14 cellular contexts compared by ENCODE assay signal in genomic region chr4:17721496-17722360, GRCh38. TPM values are rescaled to one million over a fixed set of nuclear protein-coding genes. Genes with fewer than 3 reads are reported as not detected.
DNase-seq lines count a peak whose midpoint lies in the region; ATAC-seq and TF ChIP-seq lines count a peak whose summit lies in the region.
"Had no signal": no experiment of that assay in that cellular context is flagged by ENCODE, and none has a peak within 500 bp of the region (broad histone marks: within the 10 kb centered on the region; RNA-seq: fewer than 3 reads in every experiment).

No MANE protein-coding gene starts in this region.

- in situ Hi-C loops in SK-MEL-5 (cut with HindIII; ENCODE audit: low pct_unique_long_range_greater_than_20kb, low sequenced_read_pairs), result no loop called here

- no peak for TF ChIP-seq POLR2A in erythroblast (IDR thresholded peaks at IDR 0.05; ENCODE audit: low read length)

- DNase-seq in Daoy (ENCODE audit: low read depth) (peak; percentile 35), SK-MEL-5 (ENCODE audit: low read depth, low spot score) (peak; percentile 19), occipital lobe (lab: John Stamatoyannopoulos, UW) (peak; percentile 26), erythroblast (lab: John Stamatoyannopoulos, UW) (no peak)
- DNase-seq: activated CD8-positive, alpha-beta memory T cell treated with anti-CD3 and anti-CD28 coated beads for 24 hours; activated naive CD8-positive, alpha-beta T cell treated with anti-CD3 and anti-CD28 coated beads, Interleukin-2, amount 50 U/mL, for 24 hours; kidney; NCI-H2107; stimulated activated CD8-positive, alpha-beta memory T cell treated with anti-CD3 and anti-CD28 coated beads, Interleukin-4, amount 100 ng/mL, for 48 hours; T-helper 17 cell had no signal

- ATAC-seq in esophagus mucosa (peak; percentile 46), GM18909 (IDR thresholded peaks at IDR 0.05; ENCODE audit: poor library complexity, unreplicated experiment) (no peak), GM19397 (IDR thresholded peaks at IDR 0.05; ENCODE audit: unreplicated experiment) (no peak), HG03521 (IDR thresholded peaks at IDR 0.05; ENCODE audit: unreplicated experiment) (no peak)
- ATAC-seq: activated naive CD8-positive, alpha-beta T cell treated with anti-CD3 and anti-CD28 coated beads, Interleukin-2, amount 50 U/mL, for 24 hours; T-helper 17 cell had no signal

RNA-seq across cellular contexts. Expression of gene FAM184B, which starts 59.7 kb away (rescaled TPM):
- total RNA-seq in Daoy (2014; rRNA removed; shearing (Covaris generic)), result 0.03 and 0.29 TPM in 2 replicates
- not detected in 2 replicates for total RNA-seq in SK-MEL-5 (2014; rRNA removed; shearing (Covaris generic))
- polyA plus RNA-seq in SK-MEL-5 (2015; cell fraction: cytosol; rRNA removed), result 0.05 and 0.07 TPM in 2 replicates
- polyA plus RNA-seq in SK-MEL-5 (2015; cell fraction: nucleus; rRNA removed), result not detected in 2 replicates
- 0.16 TPM for total RNA-seq in esophagus mucosa
- 3.6 TPM for total RNA-seq in occipital lobe
- total RNA-seq: T-helper 17 cell had no signal

Comparison
In these comparisons a context has a peak if more than half of its experiments do, and no peak if none do; other contexts are left out.
1. DNase-seq: peak in Daoy (single experiment), SK-MEL-5 (single experiment) and occipital lobe (single experiment); none in erythroblast (0 of 2).